Comparison of ENCODE assay signal across 30 cellular contexts in genomic region chr3:98367464-98368246, GRCh38. TPM values are rescaled to one million over a fixed set of nuclear protein-coding genes. Genes with fewer than 3 reads are reported as not detected.
"Had no signal": no experiment of that assay in that cellular context is flagged by ENCODE, and none has a peak within 500 bp of the region (broad histone marks: within the 10 kb centered on the region; RNA-seq: fewer than 3 reads in every experiment).

No MANE protein-coding gene starts in this region.

- H3K36me3 ChIP-seq: colonic mucosa, gastroesophageal sphincter, heart left ventricle, neutrophil, thoracic aorta, transverse colon, vagina had no signal

- ATAC-seq: esophagus mucosa, gastroesophageal sphincter, heart left ventricle, left lobe of liver, sciatic nerve had no signal

- H3K27ac ChIP-seq: colonic mucosa, epithelial cell of prostate, gastroesophageal sphincter, heart left ventricle, hepatocyte, neutrophil, parathyroid adenoma, thoracic aorta, transverse colon, vagina had no signal

- H3K9ac ChIP-seq: parathyroid adenoma had no signal

- H3K79me2 ChIP-seq: hepatocyte, parathyroid adenoma had no signal

- H3K4me1 ChIP-seq: colonic mucosa, gastroesophageal sphincter, heart left ventricle, parathyroid adenoma, transverse colon, vagina had no signal

- DNase-seq: colonic mucosa; effector CD8-positive, alpha-beta T cell; endodermal cell; foreskin fibroblast; heart left ventricle; kidney; stimulated activated CD4-positive, alpha-beta T cell treated with anti-CD3 and anti-CD28 coated beads, Interleukin-12 subunit alpha, Interleukin-12 subunit beta, amount 100 ng/mL, for 4 hours; stimulated activated CD4-positive, alpha-beta T cell treated with anti-CD3 and anti-CD28 coated beads, Interleukin-1b, Interleukin-23, amount 100 ng/mL, for 48 hours; stimulated activated CD4-positive, alpha-beta T cell treated with anti-CD3 and anti-CD28 coated beads, Interleukin-4, amount 100 ng/mL, for 1 hour; stimulated activated CD8-positive, alpha-beta memory T cell treated with anti-CD3 and anti-CD28 coated beads, Interleukin-4, amount 100 ng/mL, for 48 hours; transverse colon had no signal

- FAIRE-seq: kidney had no signal

- H3K4me2 ChIP-seq: hepatocyte, smooth muscle cell had no signal

- H3K9me3 ChIP-seq: colonic mucosa, gastroesophageal sphincter, neutrophil, thoracic aorta, transverse colon, vagina had no signal

- H2AFZ ChIP-seq: hepatocyte, parathyroid adenoma had no signal

- H3K27me3 ChIP-seq: colonic mucosa, gastroesophageal sphincter, heart left ventricle, hepatocyte, neutrophil, transverse colon, vagina had no signal

- H3K4me3 ChIP-seq: colonic mucosa, gastroesophageal sphincter, heart left ventricle, hepatocyte, lung, smooth muscle cell, thoracic aorta, transverse colon, vagina had no signal

RNA-seq across cellular contexts. Expression of gene OR5K4, which starts 14.0 kb away (rescaled TPM):
- total RNA-seq: colonic mucosa; endodermal cell; esophagus mucosa; gastroesophageal sphincter; heart left ventricle; hepatocyte; kidney; left lobe of liver; liver; lung; mononuclear cell; natural killer cell treated with Interleukin-12 subunit alpha and Interleukin-12 subunit beta and Interleukin-15 and Interleukin-18, amount 100 ng/mL, for 72 hours; neural crest cell; omental fat pad; progenitor cell of endocrine pancreas; sciatic nerve; smooth muscle cell; thoracic aorta; transverse colon; ureter; vagina had no signal
- polyA plus RNA-seq: heart left ventricle, hepatocyte, liver, lung, smooth muscle cell had no signal

RNA-seq across cellular contexts. Expression of gene OR5K3, which starts 22.8 kb away (rescaled TPM):
- total RNA-seq: colonic mucosa; endodermal cell; esophagus mucosa; gastroesophageal sphincter; heart left ventricle; hepatocyte; kidney; left lobe of liver; liver; lung; natural killer cell treated with Interleukin-12 subunit alpha and Interleukin-12 subunit beta and Interleukin-15 and Interleukin-18, amount 100 ng/mL, for 72 hours; neural crest cell; omental fat pad; progenitor cell of endocrine pancreas; sciatic nerve; smooth muscle cell; thoracic aorta; transverse colon; ureter; vagina had no signal
- polyA plus RNA-seq: heart left ventricle, hepatocyte, liver, lung, smooth muscle cell had no signal
